31 cellular contexts compared by ENCODE assay signal in the genomic region with DNA sequence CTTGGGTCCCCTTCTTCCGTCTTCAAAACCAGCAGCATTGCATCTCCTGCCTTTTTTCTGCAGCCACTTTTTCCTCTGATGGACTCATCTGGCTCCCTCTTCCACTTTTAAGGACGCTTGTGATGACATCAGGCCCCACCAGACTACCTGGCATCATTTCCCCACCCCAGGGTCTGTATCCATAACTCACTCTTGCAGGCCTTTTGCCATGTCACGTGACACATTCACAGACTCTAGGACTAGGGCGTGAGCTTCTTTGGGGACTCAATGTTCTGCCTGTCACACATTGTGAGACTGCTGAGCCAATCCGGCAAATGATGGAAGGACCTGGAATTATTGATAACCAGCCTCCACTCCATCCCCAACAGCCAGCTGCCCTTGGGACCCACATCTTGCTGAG. TPM values are rescaled to one million over a fixed set of nuclear protein-coding genes. Genes with fewer than 3 reads are reported as not detected.
"Had no signal": no experiment of that assay in that cellular context is flagged by ENCODE, and none has a peak within 500 bp of the region (broad histone marks: within the 10 kb centered on the region; RNA-seq: fewer than 3 reads in every experiment).

No MANE protein-coding gene starts in this region.

- H3K36me3 ChIP-seq: lower lobe of right lung, right lobe of liver, suprapubic skin, thoracic aorta, tibial artery, upper lobe of right lung had no signal

- H3K27ac ChIP-seq: hepatocyte, lower lobe of right lung, parathyroid adenoma, psoas muscle, right lobe of liver, suprapubic skin, thoracic aorta, tibial artery, upper lobe of right lung had no signal

- H3K4me1 Mint-ChIP-seq: naive thymus-derived CD8-positive, alpha-beta T cell; nephron had no signal

- H3K27ac Mint-ChIP-seq: naive thymus-derived CD8-positive, alpha-beta T cell; nephron; stimulated activated naive B cell treated with anti-CD40 and anti-IgM and Interleukin-4, amounts not matched to agents 10 μg/mL and 1 μg/mL and 100 μg/mL, for 72 hours had no signal

- H2AFZ ChIP-seq: hepatocyte, parathyroid adenoma had no signal

- H3K79me2 ChIP-seq: hepatocyte, parathyroid adenoma had no signal

- H3K4me3 ChIP-seq: hepatocyte, lower lobe of right lung, psoas muscle, right lobe of liver, smooth muscle cell, suprapubic skin, thoracic aorta, tibial artery, upper lobe of right lung had no signal

- ATAC-seq: left cardiac atrium; left lobe of liver; lower lobe of right lung; naive thymus-derived CD8-positive, alpha-beta T cell; psoas muscle; right lobe of liver; stimulated activated naive B cell treated with anti-CD40 and anti-IgM and Interleukin-4, amounts not matched to agents 10 μg/mL and 1 μg/mL and 100 μg/mL, for 72 hours; stimulated activated naive CD8-positive, alpha-beta T cell treated with anti-CD3 and anti-CD28 coated beads, Interleukin-15, Interleukin-2, amounts not matched to agents 100 U/mL and 50 U/mL, for 24 hours; upper lobe of right lung had no signal

- H3K27me3 ChIP-seq: hepatocyte, right lobe of liver, upper lobe of right lung had no signal

- H3K9ac ChIP-seq: parathyroid adenoma had no signal

- H3K9me3 Mint-ChIP-seq: naive thymus-derived CD8-positive, alpha-beta T cell; nephron; neural crest cell; stimulated activated naive B cell treated with anti-CD40 and anti-IgM and Interleukin-4, amounts not matched to agents 10 μg/mL and 1 μg/mL and 100 μg/mL, for 72 hours had no signal

- H3K4me3 Mint-ChIP-seq: naive thymus-derived CD8-positive, alpha-beta T cell; nephron; neural crest cell; stimulated activated naive B cell treated with anti-CD40 and anti-IgM and Interleukin-4, amounts not matched to agents 10 μg/mL and 1 μg/mL and 100 μg/mL, for 72 hours had no signal

- FAIRE-seq: urothelium cell line had no signal

- H3K4me2 ChIP-seq: hepatocyte, smooth muscle cell had no signal

- H3K36me3 Mint-ChIP-seq: naive thymus-derived CD8-positive, alpha-beta T cell; stimulated activated naive B cell treated with anti-CD40 and anti-IgM and Interleukin-4, amounts not matched to agents 10 μg/mL and 1 μg/mL and 100 μg/mL, for 72 hours had no signal

- H3K4me1 ChIP-seq: lower lobe of right lung, parathyroid adenoma, psoas muscle, right lobe of liver, tibial artery, upper lobe of right lung had no signal

- H3K9me3 ChIP-seq: lower lobe of right lung, psoas muscle, right lobe of liver, suprapubic skin, thoracic aorta, tibial artery, upper lobe of right lung had no signal

- DNase-seq: islet precursor cell; kidney glomerular epithelial cell; left cardiac atrium; lower lobe of right lung; mammary epithelial cell; mesenchymal stem cell; naive thymus-derived CD8-positive, alpha-beta T cell; nucleus accumbens; stimulated activated CD4-positive, alpha-beta T cell treated with anti-CD3 and anti-CD28 coated beads, Interleukin-12 subunit alpha, Interleukin-12 subunit beta, amount 100 ng/mL, for 4 hours; stimulated activated CD4-positive, alpha-beta T cell treated with anti-CD3 and anti-CD28 coated beads, Interleukin-15, amount 100 ng/mL, for 24 hours; stimulated activated CD4-positive, alpha-beta T cell treated with anti-CD3 and anti-CD28 coated beads, Interleukin-2, amount 100 ng/mL, for 24 hours; stimulated activated CD4-positive, alpha-beta T cell treated with anti-CD3 and anti-CD28 coated beads, Interleukin-4, amount 100 ng/mL, for 1 hour; stimulated activated naive B cell treated with anti-CD40 and anti-IgM and Interleukin-4, amounts not matched to agents 10 μg/mL and 1 μg/mL and 100 μg/mL, for 72 hours; stimulated activated naive CD8-positive, alpha-beta T cell treated with anti-CD3 and anti-CD28 coated beads, Interleukin-15, Interleukin-2, amounts not matched to agents 100 U/mL and 50 U/mL, for 24 hours; trophoblast cell; upper lobe of right lung had no signal

RNA-seq across cellular contexts. Expression of a gene that starts 23.6 kb away (rescaled TPM):
- total RNA-seq: hepatocyte; left lobe of liver; lower lobe of right lung; mammary epithelial cell; mucosa of gallbladder; naive thymus-derived CD8-positive, alpha-beta T cell; osteocyte; right lobe of liver; smooth muscle cell; suprapubic skin; thoracic aorta; upper lobe of right lung had no signal
- polyA plus RNA-seq: liver, mammary epithelial cell had no signal
